12 cellular contexts compared by ENCODE assay signal in genomic region chr1:185719021-185719420, GRCh38. TPM values are rescaled to one million over a fixed set of nuclear protein-coding genes. Genes with fewer than 3 reads are reported as not detected.
A peak's percentile ranks its signal among the peaks of the same experiment; 100 is the strongest.
DNase-seq lines count a peak whose midpoint lies in the region; ATAC-seq and TF ChIP-seq lines count a peak whose summit lies in the region.
"Had no signal": no experiment of that assay in that cellular context is flagged by ENCODE, and none has a peak within 500 bp of the region (broad histone marks: within the 10 kb centered on the region; RNA-seq: fewer than 3 reads in every experiment).

No MANE protein-coding gene starts in this region.

- no peaks in the 10 kb centered on the region for H3K27me3 ChIP-seq in HCT116 (ENCODE audit: insufficient read depth, low read length)
- H3K27me3 ChIP-seq: ovary had no signal

- H3K9me3 ChIP-seq in HCT116 (ENCODE audit: control insufficient read depth in 1 of 2, insufficient read depth in 1 of 2, low read depth in 1 of 2, low read length in 2 of 2): no peaks in the 10 kb centered on the region
- H3K9me3 ChIP-seq: ovary had no signal

- no peaks in the 10 kb centered on the region for H3K36me3 ChIP-seq in HCT116 (ENCODE audit: control insufficient read depth in 1 of 2, insufficient read depth in 2 of 2, low read length in 2 of 2)
- H3K36me3 ChIP-seq: ovary had no signal

- DNase-seq in A172 (ENCODE audit: low spot score): peak; percentile 97
- DNase-seq in HCT116 (ENCODE audit: low read depth, low spot score): peak; percentile 49
- peak; percentile 61 for DNase-seq in amniotic stem cell (lab: John Stamatoyannopoulos, UW)
- peak; percentile 52 for DNase-seq in iPS-NIHi7 (ENCODE audit: extremely low spot score)
- no peak for DNase-seq in GDM1 (lab: John Stamatoyannopoulos, UW)
- DNase-seq in central memory CD4-positive, alpha-beta T cell: no peak
- DNase-seq: activated CD4-positive, alpha-beta T cell treated with anti-CD3 and anti-CD28 coated beads, Interleukin-2, amount 10 ng/mL, durations not matched to agents 24 days and 14 days; NCI-H1436 treated with DMSO at 0.1 percent for 48 hours; ovary; stimulated activated naive CD8-positive, alpha-beta T cell treated with anti-CD3 and anti-CD28 coated beads, Interleukin-15, amount 100 ng/mL, for 72 hours had no signal

- CTCF ChIA-PET in HCT116 (lab: Charles Lee): interaction anchor here (0.8 to 2.3 kb wide), 2 partner anchors 15 to 491 kb away, joined by 3 to 13 read pairs; no protein-coding TSS in a partner anchor

- no TSS peak for BruUV-seq in HCT116 (replicated peaks; lab: Mats Ljungman, UMichigan)

- peak overlapping the region; percentile 19; the same call in 1 of the 2 replicates for H3K4me2 ChIP-seq in HCT116 (ENCODE audit: low read length)

- ATAC-seq in HCT116 (peak; percentile 98), GM21526 (IDR thresholded peaks at IDR 0.05; ENCODE audit: low FRiP score, unreplicated experiment) (no peak), GM21723 (IDR thresholded peaks at IDR 0.05; ENCODE audit: unreplicated experiment) (no peak)
- ATAC-seq: stimulated activated naive CD8-positive, alpha-beta T cell treated with anti-CD3 and anti-CD28 coated beads, Interleukin-15, amount 100 ng/mL, for 72 hours had no signal

- H4K20me1 ChIP-seq in HCT116 (ENCODE audit: insufficient read depth): no peaks in the 10 kb centered on the region

- H3K4me1 ChIP-seq in HCT116 (ENCODE audit: control insufficient read depth in 1 of 2, insufficient read depth in 2 of 2, low read length in 2 of 2): peaks cover 0 to 7% of the 10 kb centered on the region in 2 experiments; a peak in 3 of 4 replicates

- no peak overlapping the region for H3K27ac ChIP-seq in HCT116 (ENCODE audit: low read depth, low read length)
- H3K27ac ChIP-seq: ovary had no signal

- intact Hi-C loops in HCT116 (cut with micrococcal nuclease): no loop called here

- no peak for TF ChIP-seq POLR2A in HCT116 (IDR thresholded peaks at IDR 0.05; ENCODE audit: borderline replicate concordance, extremely low read depth, insufficient read depth, insufficient read length)

- H3K9ac ChIP-seq in HCT116 (ENCODE audit: low read length): no peak overlapping the region

- peak overlapping the region; percentile 78 for H2AFZ ChIP-seq in HCT116 (ENCODE audit: low read depth, low read length, poor library complexity, severe bottlenecking)

- RAD21 ChIA-PET in HCT116 (lab: Charles Lee; ENCODE audit: low non-redundant PET in 1 of 2, low total read pairs in 2 of 2, uncharacterized antibody in 2 of 2, unreplicated experiment in 2 of 2): no interaction called here

- POLR2A ChIA-PET in HCT116 (lab: Charles Lee): no interaction called here

- no peak for TF ChIP-seq RAD21 in HCT116 (IDR thresholded peaks at IDR 0.05; ENCODE audit: low read depth)

- no peaks in the 10 kb centered on the region for H3K9me2 ChIP-seq in HCT116 (ENCODE audit: insufficient read depth)

- H3K79me2 ChIP-seq in HCT116 (ENCODE audit: insufficient read depth, low read length): no peaks in the 10 kb centered on the region

- no peak overlapping the region for H3K4me3 ChIP-seq in HCT116 (replicated peaks in 1 of 2; ENCODE audit: low read depth in 1 of 2, low read length in 2 of 2)
- H3K4me3 ChIP-seq: ovary had no signal

- peak in 2 of 3 experiments; percentile 40 to 46; a peak in 4 of 6 replicates for TF ChIP-seq CTCF in HCT116 (IDR thresholded peaks at IDR 0.05 in 2 of 3, conservative IDR thresholded peaks at IDR 0.05 in 1 of 3; ENCODE audit: borderline replicate concordance in 1 of 3, insufficient read depth in 1 of 3, low read depth in 2 of 3, low read length in 2 of 3)

TF ChIP-seq in HCT116, 20 proteins besides CTCF, POLR2A, EP300 and RAD21:
- TF ChIP-seq CBX3 (IDR thresholded peaks at IDR 0.05; ENCODE audit: low read depth) (no peak), EZH2 (IDR thresholded peaks at IDR 0.05) (no peak), ZFX (IDR thresholded peaks at IDR 0.05) (no peak), SRF (IDR thresholded peaks at IDR 0.05; ENCODE audit: low read depth) (no peak), ZNF274 (IDR thresholded peaks at IDR 0.05; ENCODE audit: low read depth, low read length) (no peak), TCF7L2 (IDR thresholded peaks at IDR 0.05; ENCODE audit: borderline replicate concordance, extremely low read depth, insufficient read depth, insufficient read length) (no peak), POLR2AphosphoS5 (IDR thresholded peaks at IDR 0.05; ENCODE audit: low read depth, low read length) (no peak), FOSL1 (IDR thresholded peaks at IDR 0.05; ENCODE audit: low read depth) (no peak), MAX (IDR thresholded peaks at IDR 0.05) (no peak), ELF1 (IDR thresholded peaks at IDR 0.05; ENCODE audit: borderline replicate concordance, low read depth) (no peak), JUND (IDR thresholded peaks at IDR 0.05) (no peak), EGR1 (IDR thresholded peaks at IDR 0.05; ENCODE audit: low read depth) (no peak), REST (IDR thresholded peaks at IDR 0.05; ENCODE audit: low read depth) (no peak), YY1 (IDR thresholded peaks at IDR 0.05; ENCODE audit: extremely low read depth, insufficient replicate concordance, low read depth, low read length) (no peak), ZBTB33 (IDR thresholded peaks at IDR 0.05; ENCODE audit: extremely low read depth, insufficient replicate concordance, low read length) (no peak), EZH2phosphoT487 (IDR thresholded peaks at IDR 0.05; ENCODE audit: borderline replicate concordance) (no peak), SIN3A (IDR thresholded peaks at IDR 0.05; ENCODE audit: low read depth) (no peak), SP1 (IDR thresholded peaks at IDR 0.05; ENCODE audit: low read depth) (no peak), ATF3 (IDR thresholded peaks at IDR 0.05) (no peak), CEBPB (IDR thresholded peaks at IDR 0.05; ENCODE audit: low read depth) (no peak)
TF ChIP-seq in HCT116: peak in this region for 0.

RNA-seq across cellular contexts. Expression of gene HMCN1, which starts 15.2 kb away (rescaled TPM):
- total RNA-seq in A172 (2014; rRNA removed; shearing (Covaris generic)): 0.55 and 1.6 TPM in 2 replicates
- 0.59 TPM for total RNA-seq in HCT116 (2021; ENCODE audit: unreplicated experiment)
- 0.22 and 0.42 TPM in 2 replicates for polyA plus RNA-seq in HCT116 (2012)
- total RNA-seq: activated CD4-positive, alpha-beta T cell treated with anti-CD3 and anti-CD28 coated beads, Interleukin-2, amount 10 ng/mL, durations not matched to agents 24 days and 14 days had no signal

Comparison
In these comparisons a context has a peak if more than half of its experiments do, and no peak if none do; other contexts are left out.
1. DNase-seq: peak in A172 (single experiment), HCT116 (single experiment), amniotic stem cell (single experiment) and iPS-NIHi7 (single experiment); none in GDM1 (single experiment) and central memory CD4-positive, alpha-beta T cell (single experiment).